8 cellular contexts compared by ENCODE assay signal in genomic region chr18:23503038-23503966, GRCh38.
A peak's percentile ranks its signal among the peaks of the same experiment; 100 is the strongest.
DNase-seq lines count a peak whose midpoint lies in the region; ATAC-seq and TF ChIP-seq lines count a peak whose summit lies in the region.

TSS of gene RMC1 (plus strand) at chr18:23503511. CDS start at chr18:23503619, 108 bp downstream.

- peak within 1 kb of the TSS; percentile 71 for H3K4me3 ChIP-seq in AG09309 (ENCODE audit: control insufficient read depth, low read depth, low read length)

- ATAC-seq in GM18907 (IDR thresholded peaks at IDR 0.05; ENCODE audit: unreplicated experiment) (peak; percentile 73), HG03139 (IDR thresholded peaks at IDR 0.05; ENCODE audit: unreplicated experiment) (peak; percentile 72)

- DNase-seq in AG09309 (ENCODE audit: low read depth) (peak; percentile 56), NCI-H226 (peak; percentile 86), caudate nucleus (lab: John Stamatoyannopoulos, UW) (peak; percentile 35 to 97 (median 92)), iris pigment epithelial cell (ENCODE audit: low read depth) (peak; percentile 94)
- peak; percentile 95 to 98 (median 98) for DNase-seq in activated CD4-positive, CD25-positive, alpha-beta regulatory T cell (lab: John Stamatoyannopoulos, UW)
- peak; percentile 95 to 98 for DNase-seq in stimulated activated CD4-positive, alpha-beta T cell treated with anti-CD3 and anti-CD28 coated beads, Interleukin-12 subunit alpha, Interleukin-12 subunit beta, amount 100 ng/mL, for 24 hours (ENCODE audit: low read depth in 2 of 2)

- TF ChIP-seq CTCF in AG09309 (IDR thresholded peaks at IDR 0.05; ENCODE audit: control insufficient read depth, insufficient read depth, low read depth, low read length, missing control alignments): no peak

- H3K27ac ChIP-seq in caudate nucleus (ENCODE audit: low read depth, low read length): peak within 1 kb of the TSS; percentile 94

Comparison
In these comparisons a context has a peak if more than half of its experiments do, and no peak if none do; other contexts are left out.
1. Peak in every context shown above with its lines: DNase-seq, ATAC-seq, H3K4me3 ChIP-seq and H3K27ac ChIP-seq.